36 cellular contexts compared by ENCODE assay signal in genomic region chr9:120405860-120406259, GRCh38.
"Had no signal": no experiment of that assay in that cellular context is flagged by ENCODE, and none has a peak within 500 bp of the region (broad histone marks: within the 10 kb centered on the region; RNA-seq: fewer than 3 reads in every experiment).

No MANE protein-coding gene starts in this region.

- H3K27ac ChIP-seq: adrenal gland, body of pancreas, brain microvascular endothelial cell, breast epithelium, VCaP had no signal

- ATAC-seq: activated CD8-positive, alpha-beta T cell treated with anti-CD3 and anti-CD28 coated beads for 36 hours; activated naive CD4-positive, alpha-beta T cell treated with anti-CD3 and anti-CD28 coated beads, Interleukin-2, amount 50 U/mL, for 72 hours; activated T-cell treated with anti-CD3 and anti-CD28 coated beads, Interleukin-2, amount 50 U/mL, for 4 hours; activated T-cell treated with anti-CD3 and anti-CD28 coated beads, Interleukin-2, amount 50 U/mL, for 72 hours; activated T-helper 17 cell treated with anti-CD3 and anti-CD28 coated beads, Interleukin-2, amount 50 U/mL, for 72 hours; body of pancreas had no signal

- H3K4me1 ChIP-seq: body of pancreas, breast epithelium had no signal

- H3K27me3 ChIP-seq: adrenal gland, body of pancreas, brain microvascular endothelial cell, breast epithelium had no signal

- FAIRE-seq: astrocyte, TTC549 had no signal

- DNase-seq: activated B cell treated with CpG ODN at 0.5 μM for 24 hours; activated CD4-positive, alpha-beta memory T cell treated with anti-CD3 and anti-CD28 coated beads for 36 hours; activated CD4-positive, alpha-beta T cell treated with anti-CD3 and anti-CD28 coated beads for 4 hours; activated CD4-positive, alpha-beta T cell treated with anti-CD3 and anti-CD28 coated beads, Interleukin-2, amount 10 ng/mL, durations not matched to agents 24 days and 14 days; activated CD4-positive, alpha-beta T cell treated with anti-CD3 and anti-CD28 coated beads, Interleukin-2, amount 50 U/mL, for 1 hour; activated CD4-positive, alpha-beta T cell treated with anti-CD3 and anti-CD28 coated beads, Interleukin-2, amount 50 U/mL, for 4 hours; activated CD4-positive, CD25-positive, alpha-beta regulatory T cell treated with anti-CD3 and anti-CD28 coated beads, Interleukin-2, amount 50 U/mL, for 72 hours; activated CD8-positive, alpha-beta memory T cell treated with anti-CD3 and anti-CD28 coated beads, Interleukin-2, amount 50 U/mL, for 4 hours; activated CD8-positive, alpha-beta T cell treated with anti-CD3 and anti-CD28 coated beads for 36 hours; activated effector memory CD4-positive, alpha-beta T cell treated with anti-CD3 and anti-CD28 coated beads, Interleukin-2, amount 50 U/mL, for 16 hours; activated gamma-delta T cell treated with Interleukin-2 at 50 U/mL for 16 hours; activated naive CD4-positive, alpha-beta T cell; activated naive CD4-positive, alpha-beta T cell treated with anti-CD3 and anti-CD28 coated beads for 36 hours; activated naive CD4-positive, alpha-beta T cell treated with anti-CD3 and anti-CD28 coated beads, Interleukin-2, amount 50 U/mL, for 16 hours; activated naive CD8-positive, alpha-beta T cell treated with anti-CD3 and anti-CD28 coated beads for 36 hours; activated T-cell treated with anti-CD3 and anti-CD28 coated beads for 4 hours; activated T-cell treated with anti-CD3 and anti-CD28 coated beads, Interleukin-2, amount 50 U/mL, for 1 hour; activated T-cell treated with anti-CD3 and anti-CD28 coated beads, Interleukin-2, amount 50 U/mL, for 4 hours; activated T-cell treated with anti-CD3 and anti-CD28 coated beads, Interleukin-2, amount 50 U/mL, for 72 hours; adrenal gland; amniotic stem cell; aorta; body of pancreas; brain microvascular endothelial cell; central memory CD4-positive, alpha-beta T cell; T-helper 2 cell; T-helper 9 cell had no signal

- H3K4me3 ChIP-seq: adrenal gland, body of pancreas, breast epithelium had no signal

- H3K27me3 Mint-ChIP-seq: activated B cell treated with CpG ODN at 0.5 μM for 24 hours; activated CD4-positive, alpha-beta memory T cell treated with anti-CD3 and anti-CD28 coated beads for 36 hours; activated CD4-positive, alpha-beta T cell treated with anti-CD3 and anti-CD28 coated beads, Interleukin-2, amount 10 ng/mL, durations not matched to agents 24 days and 14 days; activated CD8-positive, alpha-beta T cell treated with anti-CD3 and anti-CD28 coated beads for 36 hours; activated naive CD8-positive, alpha-beta T cell treated with anti-CD3 and anti-CD28 coated beads for 36 hours; activated T-helper 17 cell treated with anti-CD3 and anti-CD28 coated beads, Interleukin-2, amount 50 U/mL, for 72 hours had no signal

- H3K27ac Mint-ChIP-seq: activated B cell treated with CpG ODN at 0.5 μM for 24 hours; activated CD4-positive, alpha-beta memory T cell treated with anti-CD3 and anti-CD28 coated beads for 36 hours; activated CD4-positive, alpha-beta T cell treated with anti-CD3 and anti-CD28 coated beads, Interleukin-2, amount 10 ng/mL, durations not matched to agents 24 days and 14 days; activated CD8-positive, alpha-beta T cell treated with anti-CD3 and anti-CD28 coated beads for 36 hours; activated naive CD4-positive, alpha-beta T cell treated with anti-CD3 and anti-CD28 coated beads for 36 hours; activated naive CD4-positive, alpha-beta T cell treated with anti-CD3 and anti-CD28 coated beads, Interleukin-2, amount 50 U/mL, for 72 hours; activated naive CD8-positive, alpha-beta T cell treated with anti-CD3 and anti-CD28 coated beads for 36 hours; activated T-cell treated with anti-CD3 and anti-CD28 coated beads, Interleukin-2, amount 50 U/mL, for 72 hours; activated T-helper 1 cell treated with anti-CD3 and anti-CD28 coated beads, Interleukin-12 subunit alpha, Interleukin-12 subunit beta, Interleukin-2, Interleukin-4 antibody, amounts not matched to agents 30 ng/mL and 10 ng/mL and 1 ng/mL, durations not matched to agents 14 hours and 24 hours and 36 hours; activated T-helper 17 cell treated with anti-CD3 and anti-CD28 coated beads, Interleukin-2, amount 50 U/mL, for 72 hours; T-helper 1 cell treated with Interleukin-12 subunit alpha and Interleukin-12 subunit beta and Interleukin-4 antibody, amounts not matched to agents 30 μg/mL and 1 μg/mL, for 36 hours; T-helper 2 cell treated with Interferon-gamma antibody and Interleukin-4, amounts not matched to agents 5 μg/mL and 100 μg/mL, for 36 hours had no signal

- H3K9me3 Mint-ChIP-seq: activated B cell treated with CpG ODN at 0.5 μM for 24 hours; activated CD4-positive, alpha-beta memory T cell treated with anti-CD3 and anti-CD28 coated beads for 36 hours; activated CD4-positive, alpha-beta T cell treated with anti-CD3 and anti-CD28 coated beads, Interleukin-2, amount 10 ng/mL, durations not matched to agents 24 days and 14 days; activated CD8-positive, alpha-beta T cell treated with anti-CD3 and anti-CD28 coated beads for 36 hours; activated naive CD4-positive, alpha-beta T cell treated with anti-CD3 and anti-CD28 coated beads for 36 hours; activated naive CD4-positive, alpha-beta T cell treated with anti-CD3 and anti-CD28 coated beads, Interleukin-2, amount 50 U/mL, for 72 hours; activated naive CD8-positive, alpha-beta T cell treated with anti-CD3 and anti-CD28 coated beads for 36 hours; activated T-cell treated with anti-CD3 and anti-CD28 coated beads, Interleukin-2, amount 50 U/mL, for 4 hours; activated T-cell treated with anti-CD3 and anti-CD28 coated beads, Interleukin-2, amount 50 U/mL, for 72 hours; activated T-helper 1 cell treated with anti-CD3 and anti-CD28 coated beads, Interleukin-12 subunit alpha, Interleukin-12 subunit beta, Interleukin-2, Interleukin-4 antibody, amounts not matched to agents 30 ng/mL and 10 ng/mL and 1 ng/mL, durations not matched to agents 14 hours and 24 hours and 36 hours; activated T-helper 17 cell treated with anti-CD3 and anti-CD28 coated beads, Interleukin-2, amount 50 U/mL, for 72 hours; T-helper 1 cell treated with Interleukin-12 subunit alpha and Interleukin-12 subunit beta and Interleukin-4 antibody, amounts not matched to agents 30 μg/mL and 1 μg/mL, for 36 hours; T-helper 2 cell treated with Interferon-gamma antibody and Interleukin-4, amounts not matched to agents 5 μg/mL and 100 μg/mL, for 36 hours had no signal

- H3K9me3 ChIP-seq: adrenal gland, body of pancreas, breast epithelium had no signal

- H3K4me3 Mint-ChIP-seq: activated B cell treated with CpG ODN at 0.5 μM for 24 hours; activated CD4-positive, alpha-beta memory T cell treated with anti-CD3 and anti-CD28 coated beads for 36 hours; activated CD4-positive, alpha-beta T cell treated with anti-CD3 and anti-CD28 coated beads, Interleukin-2, amount 10 ng/mL, durations not matched to agents 24 days and 14 days; activated CD8-positive, alpha-beta T cell treated with anti-CD3 and anti-CD28 coated beads for 36 hours; activated naive CD4-positive, alpha-beta T cell treated with anti-CD3 and anti-CD28 coated beads for 36 hours; activated naive CD8-positive, alpha-beta T cell treated with anti-CD3 and anti-CD28 coated beads for 36 hours; activated T-cell treated with anti-CD3 and anti-CD28 coated beads, Interleukin-2, amount 50 U/mL, for 4 hours; activated T-cell treated with anti-CD3 and anti-CD28 coated beads, Interleukin-2, amount 50 U/mL, for 72 hours; activated T-helper 1 cell treated with anti-CD3 and anti-CD28 coated beads, Interleukin-12 subunit alpha, Interleukin-12 subunit beta, Interleukin-2, Interleukin-4 antibody, amounts not matched to agents 30 ng/mL and 10 ng/mL and 1 ng/mL, durations not matched to agents 14 hours and 24 hours and 36 hours; activated T-helper 17 cell treated with anti-CD3 and anti-CD28 coated beads, Interleukin-2, amount 50 U/mL, for 72 hours; T-helper 1 cell treated with Interleukin-12 subunit alpha and Interleukin-12 subunit beta and Interleukin-4 antibody, amounts not matched to agents 30 μg/mL and 1 μg/mL, for 36 hours; T-helper 2 cell treated with Interferon-gamma antibody and Interleukin-4, amounts not matched to agents 5 μg/mL and 100 μg/mL, for 36 hours had no signal

- H3K4me1 Mint-ChIP-seq: activated B cell treated with CpG ODN at 0.5 μM for 24 hours had no signal
